Comparison of ENCODE assay signal across 10 cellular contexts in the genomic region with DNA sequence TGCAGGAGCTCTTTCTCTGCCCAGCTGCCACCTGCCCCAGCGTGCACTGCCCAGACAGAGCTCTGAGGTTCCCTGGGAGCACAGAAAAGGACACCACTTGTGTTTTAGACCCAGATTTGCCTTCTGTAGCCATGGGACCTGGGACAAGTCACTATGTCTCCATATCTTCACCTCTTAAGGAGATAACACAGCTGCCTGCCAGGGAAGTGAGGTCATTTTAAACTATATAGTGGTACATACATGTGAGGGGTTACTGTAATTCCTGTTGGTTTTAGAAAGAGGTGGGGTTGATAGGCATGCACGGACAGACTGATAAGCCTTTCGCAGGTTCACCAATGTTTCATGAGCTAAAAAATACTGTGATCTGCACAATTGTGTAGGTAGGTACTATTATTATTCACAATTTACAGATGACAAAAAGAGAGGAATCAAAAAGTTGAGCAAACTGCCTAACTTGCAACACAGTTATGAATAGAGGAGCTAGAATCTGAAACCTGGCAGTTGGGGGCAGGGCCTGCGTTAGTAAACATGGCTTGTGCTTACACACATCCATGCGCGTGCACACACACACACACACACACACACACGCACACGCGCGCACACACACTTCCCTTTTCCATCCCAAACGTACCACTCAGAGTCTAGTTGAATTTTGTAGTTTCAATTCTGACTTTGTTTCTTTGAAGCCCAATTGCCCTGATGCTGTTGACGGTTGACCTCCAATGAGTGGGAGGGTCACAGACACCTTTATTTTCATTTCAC.
A peak's percentile ranks its signal among the peaks of the same experiment; 100 is the strongest.
DNase-seq lines count a peak whose midpoint lies in the region; ATAC-seq and TF ChIP-seq lines count a peak whose summit lies in the region.
"Had no signal": no experiment of that assay in that cellular context is flagged by ENCODE, and none has a peak within 500 bp of the region (broad histone marks: within the 10 kb centered on the region; RNA-seq: fewer than 3 reads in every experiment).

No MANE protein-coding gene starts in this region.

- H3K27ac Mint-ChIP-seq in activated CD8-positive, alpha-beta T cell treated with anti-CD3 and anti-CD28 coated beads for 36 hours: no peak overlapping the region
- no peak overlapping the region for H3K27ac Mint-ChIP-seq in activated CD8-positive, alpha-beta T cell treated with anti-CD3 and anti-CD28 coated beads, Interleukin-2, amount 10 ng/mL, durations not matched to agents 7 days and 5 days

- no CpG with 5 or more reads among the region's 12 CpGs for WGBS in mesendoderm (ENCODE audit: extremely low coverage, insufficient coverage, low lambda C conversion rate)

- no peak overlapping the region for H3K4me3 ChIP-seq in mesendoderm (ENCODE audit: low read length)
- H3K4me3 ChIP-seq in uterus: no peak overlapping the region
- H3K4me3 ChIP-seq: dorsolateral prefrontal cortex had no signal

- H3K27me3 ChIP-seq in mesendoderm (ENCODE audit: insufficient read depth, low read length, poor library complexity) (no peaks in the 10 kb centered on the region), uterus (no peaks in the 10 kb centered on the region)

- no peak for ATAC-seq in activated CD8-positive, alpha-beta T cell treated with anti-CD3 and anti-CD28 coated beads for 36 hours
- no peak for ATAC-seq in activated CD8-positive, alpha-beta T cell treated with anti-CD3 and anti-CD28 coated beads, Interleukin-2, amount 10 ng/mL, durations not matched to agents 7 days and 5 days
- ATAC-seq in GM19395 (IDR thresholded peaks at IDR 0.05; ENCODE audit: unreplicated experiment) (no peak), GM18519 (IDR thresholded peaks at IDR 0.05; ENCODE audit: low FRiP score, unreplicated experiment) (no peak)

- H3K36me3 Mint-ChIP-seq in activated CD8-positive, alpha-beta T cell treated with anti-CD3 and anti-CD28 coated beads for 36 hours (ENCODE audit: low read depth): peaks cover 3% of the 10 kb centered on the region
- no peaks in the 10 kb centered on the region for H3K36me3 Mint-ChIP-seq in activated CD8-positive, alpha-beta T cell treated with anti-CD3 and anti-CD28 coated beads, Interleukin-2, amount 10 ng/mL, durations not matched to agents 7 days and 5 days (ENCODE audit: low read depth)

- POLR2A ChIA-PET in activated CD8-positive, alpha-beta T cell treated with anti-CD3 and anti-CD28 coated beads for 36 hours (lab: Charles Lee): interaction anchor here (0.8 kb wide), 1 partner anchor 34 kb away, joined by 3 read pairs; no protein-coding TSS in a partner anchor
- POLR2A ChIA-PET in activated CD8-positive, alpha-beta T cell treated with anti-CD3 and anti-CD28 coated beads, Interleukin-2, amount 10 ng/mL, durations not matched to agents 7 days and 5 days (lab: Charles Lee): no interaction called here

- intact Hi-C loops in activated CD8-positive, alpha-beta T cell treated with anti-CD3 and anti-CD28 coated beads for 36 hours (cut with micrococcal nuclease): no loop called here
- intact Hi-C loops in uterus (cut with DNase I; ENCODE audit: low total_unique reads): no loop called here

- H3K4me1 Mint-ChIP-seq in activated CD8-positive, alpha-beta T cell treated with anti-CD3 and anti-CD28 coated beads for 36 hours (ENCODE audit: low read depth): peaks cover 10% of the 10 kb centered on the region
- H3K4me1 Mint-ChIP-seq in activated CD8-positive, alpha-beta T cell treated with anti-CD3 and anti-CD28 coated beads, Interleukin-2, amount 10 ng/mL, durations not matched to agents 7 days and 5 days (ENCODE audit: low read depth): peaks cover 11% of the 10 kb centered on the region

- H3K4me3 Mint-ChIP-seq in activated CD8-positive, alpha-beta T cell treated with anti-CD3 and anti-CD28 coated beads for 36 hours: no peak overlapping the region
- H3K4me3 Mint-ChIP-seq in activated CD8-positive, alpha-beta T cell treated with anti-CD3 and anti-CD28 coated beads, Interleukin-2, amount 10 ng/mL, durations not matched to agents 7 days and 5 days: no peak overlapping the region

- no peak overlapping the region for H2BK15ac ChIP-seq in mesendoderm (replicated peaks; ENCODE audit: low read depth)

- no peak overlapping the region for H3K18ac ChIP-seq in mesendoderm (ENCODE audit: low read length)

- H3K9me3 ChIP-seq in uterus: no peaks in the 10 kb centered on the region

- DNase-seq in activated CD8-positive, alpha-beta T cell treated with anti-CD3 and anti-CD28 coated beads for 36 hours: peak; percentile 25
- no peak for DNase-seq in activated CD8-positive, alpha-beta T cell treated with anti-CD3 and anti-CD28 coated beads, Interleukin-2, amount 10 ng/mL, durations not matched to agents 7 days and 5 days
- DNase-seq in dermis microvascular lymphatic vessel endothelial cell (ENCODE audit: low read depth in 2 of 2) (peak; percentile 34 to 50), mesendoderm (peak; percentile 23), uterus (no peak)
- DNase-seq in stimulated activated CD4-positive, alpha-beta T cell treated with anti-CD3 and anti-CD28 coated beads, Interleukin-4, amount 100 ng/mL, for 1 hour: no peak
- DNase-seq: NCI-H2227 treated with DMSO at 0.1 percent for 48 hours had no signal

- H3K4ac ChIP-seq in mesendoderm (ENCODE audit: low read depth, low read length): no peak overlapping the region

- H2AK5ac ChIP-seq in mesendoderm (ENCODE audit: low read length): no peak overlapping the region

- TF ChIP-seq POLR2A in uterus (IDR thresholded peaks at IDR 0.05): no peak

- H3K23ac ChIP-seq in mesendoderm (ENCODE audit: low read length): no peak overlapping the region

- no peak overlapping the region for H2BK5ac ChIP-seq in mesendoderm (ENCODE audit: low read length)

- H3K4me1 ChIP-seq in mesendoderm (ENCODE audit: control insufficient read depth, low read depth, low read length) (no peaks in the 10 kb centered on the region), uterus (no peaks in the 10 kb centered on the region)

- no peaks in the 10 kb centered on the region for H3K79me2 ChIP-seq in mesendoderm (ENCODE audit: control insufficient read depth, insufficient read depth, low read length)

- no peaks in the 10 kb centered on the region for H3K79me1 ChIP-seq in mesendoderm (ENCODE audit: low read length)

- no peak overlapping the region for H4K5ac ChIP-seq in mesendoderm (ENCODE audit: low read length)

- no peak for TF ChIP-seq CTCF in activated CD8-positive, alpha-beta T cell treated with anti-CD3 and anti-CD28 coated beads for 36 hours (IDR thresholded peaks at IDR 0.05)
- TF ChIP-seq CTCF in uterus (IDR thresholded peaks at IDR 0.05): no peak

- peaks cover 7% of the 10 kb centered on the region for H3K9me3 Mint-ChIP-seq in activated CD8-positive, alpha-beta T cell treated with anti-CD3 and anti-CD28 coated beads for 36 hours
- peaks cover 5% of the 10 kb centered on the region for H3K9me3 Mint-ChIP-seq in activated CD8-positive, alpha-beta T cell treated with anti-CD3 and anti-CD28 coated beads, Interleukin-2, amount 10 ng/mL, durations not matched to agents 7 days and 5 days (ENCODE audit: insufficient read depth)

- H3K27me3 Mint-ChIP-seq in activated CD8-positive, alpha-beta T cell treated with anti-CD3 and anti-CD28 coated beads for 36 hours: no peaks in the 10 kb centered on the region
- H3K27me3 Mint-ChIP-seq in activated CD8-positive, alpha-beta T cell treated with anti-CD3 and anti-CD28 coated beads, Interleukin-2, amount 10 ng/mL, durations not matched to agents 7 days and 5 days (ENCODE audit: low read depth): peaks cover 6% of the 10 kb centered on the region

- H3K4me2 ChIP-seq in mesendoderm (ENCODE audit: low read length): no peak overlapping the region

- no peak overlapping the region for H2BK120ac ChIP-seq in mesendoderm (ENCODE audit: low read depth, low read length)

- H3K27ac ChIP-seq in mesendoderm (ENCODE audit: low read depth, low read length): no peak overlapping the region
- H3K27ac ChIP-seq in uterus: peak overlapping the region; percentile 36 to 46

- no peak overlapping the region for H3K9ac ChIP-seq in mesendoderm (ENCODE audit: low read length)

- H3K56ac ChIP-seq in mesendoderm (ENCODE audit: low read length): no peak overlapping the region

- CTCF ChIA-PET in activated CD8-positive, alpha-beta T cell treated with anti-CD3 and anti-CD28 coated beads for 36 hours (lab: Charles Lee): interaction anchor here (0.9 to 1.6 kb wide), 2 partner anchors 10 to 407 kb away, joined by 3 read pairs; no protein-coding TSS in a partner anchor
- CTCF ChIA-PET in activated CD8-positive, alpha-beta T cell treated with anti-CD3 and anti-CD28 coated beads, Interleukin-2, amount 10 ng/mL, durations not matched to agents 7 days and 5 days (lab: Charles Lee): no interaction called here

- H3K36me3 ChIP-seq in mesendoderm (ENCODE audit: control insufficient read depth, insufficient read depth, low read length): no peaks in the 10 kb centered on the region
- no peaks in the 10 kb centered on the region for H3K36me3 ChIP-seq in uterus

- H4K8ac ChIP-seq in mesendoderm (ENCODE audit: low read depth, low read length): no peak overlapping the region

Comparison
In these comparisons a context has a peak if more than half of its experiments do, and no peak if none do; other contexts are left out.
1. DNase-seq: peak in activated CD8-positive, alpha-beta T cell treated with anti-CD3 and anti-CD28 coated beads for 36 hours (single experiment), dermis microvascular lymphatic vessel endothelial cell (2 of 2) and mesendoderm (single experiment); none in activated CD8-positive, alpha-beta T cell treated with anti-CD3 and anti-CD28 coated beads, Interleukin-2, amount 10 ng/mL, durations not matched to agents 7 days and 5 days (single experiment), uterus (0 of 2) and stimulated activated CD4-positive, alpha-beta T cell treated with anti-CD3 and anti-CD28 coated beads, Interleukin-4, amount 100 ng/mL, for 1 hour (single experiment).